In the genomic region with DNA sequence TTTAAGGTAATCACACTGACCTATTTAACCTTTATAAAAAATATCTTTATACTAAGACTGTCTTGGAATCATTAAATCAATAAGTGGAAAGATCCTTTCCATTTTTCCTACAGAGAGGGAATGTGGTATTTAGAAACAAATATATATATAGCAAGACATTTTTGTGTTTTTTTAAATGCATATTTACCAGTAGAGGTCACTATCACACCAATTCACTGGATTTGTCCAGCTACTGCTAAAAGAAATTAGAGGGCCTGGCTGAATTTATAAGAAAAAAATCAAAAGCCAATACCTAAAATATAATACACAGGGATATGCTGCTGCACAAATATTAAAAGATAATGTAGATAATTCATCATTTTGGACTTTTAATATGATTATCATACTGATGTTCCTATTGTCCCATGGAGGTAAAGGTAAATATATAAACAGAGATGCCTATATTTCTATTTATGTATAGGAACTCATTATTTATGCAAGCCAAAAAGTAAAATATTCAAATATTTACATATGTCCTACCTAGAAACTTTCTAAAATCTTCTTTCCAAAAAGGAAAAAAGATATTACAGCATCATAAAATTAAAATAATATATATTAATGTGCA, we compare ENCODE assay signal across 8 cellular contexts.
DNase-seq lines count a peak whose midpoint lies in the region; ATAC-seq, FAIRE-seq and TF ChIP-seq lines count a peak whose summit lies in the region.

No MANE protein-coding gene starts in this region.

- H3K36me3 ChIP-seq in KMS-11 (ENCODE audit: insufficient read depth) (no peaks in the 10 kb centered on the region), adipocyte (ENCODE audit: control insufficient read depth, insufficient read depth, low read length, severe bottlenecking) (no peaks in the 10 kb centered on the region)

- H3K27ac Mint-ChIP-seq in CD14-positive monocyte: no peak overlapping the region

- no peaks in the 10 kb centered on the region for H3K36me3 Mint-ChIP-seq in CD14-positive monocyte

- H3K27me3 ChIP-seq in KMS-11 (ENCODE audit: insufficient read depth, low read depth) (no peaks in the 10 kb centered on the region), adipocyte (replicated peaks; ENCODE audit: control insufficient read depth, insufficient read depth, low read length) (no peaks in the 10 kb centered on the region)

- peaks cover 0 to 5% (median 0%) of the 10 kb centered on the region in 7 donors for H3K9me3 Mint-ChIP-seq in CD14-positive monocyte

- ATAC-seq in GM19452 (IDR thresholded peaks at IDR 0.05; ENCODE audit: unreplicated experiment): no peak

- DNase-seq in EL (peak; percentile 55), adipocyte (ENCODE audit: low read depth) (peak; percentile 87), NCI-H524 treated with DMSO at 0.1 percent for 48 hours (lab: John Stamatoyannopoulos, UW) (no peak), CD14-positive monocyte (ENCODE audit: low spot score) (no peak), middle frontal gyrus (ENCODE audit: extremely low spot score, low spot score) (no peak)

- H4K20me1 ChIP-seq in KMS-11 (ENCODE audit: insufficient read depth): no peaks in the 10 kb centered on the region

- no peak overlapping the region for H3K4me3 Mint-ChIP-seq in CD14-positive monocyte

- peaks cover 0 to 2% (median 2%) of the 10 kb centered on the region in 3 donors for H3K27me3 Mint-ChIP-seq in CD14-positive monocyte (ENCODE audit: low read depth in 3 of 3)

- H3K4me1 ChIP-seq in KMS-11 (ENCODE audit: low read depth, poor library complexity, severe bottlenecking) (no peaks in the 10 kb centered on the region), adipocyte (ENCODE audit: control insufficient read depth, insufficient read depth, low read length) (no peaks in the 10 kb centered on the region)

- peaks cover 10% of the 10 kb centered on the region for H3K9me3 ChIP-seq in adipocyte (ENCODE audit: control insufficient read depth, low read length)

- intact Hi-C loops in CD14-positive monocyte (cut with micrococcal nuclease): no loop called here

- H3K9ac ChIP-seq in KMS-11 (no peak overlapping the region), adipocyte (ENCODE audit: low read length) (no peak overlapping the region)

- H3K4me1 Mint-ChIP-seq in CD14-positive monocyte: no peaks in the 10 kb centered on the region

- peak; percentile 67 for TF ChIP-seq CTCF in KMS-11 (conservative IDR thresholded peaks at IDR 0.05; ENCODE audit: low read depth, low read length)
- no peak for TF ChIP-seq CTCF in CD14-positive monocyte (IDR thresholded peaks at IDR 0.05)

- H3K4me2 ChIP-seq in KMS-11: no peak overlapping the region

- H3K79me2 ChIP-seq in KMS-11 (ENCODE audit: insufficient read depth, low read depth): no peaks in the 10 kb centered on the region

- H3K27ac ChIP-seq in KMS-11: no peak overlapping the region

- H3K4me3 ChIP-seq in KMS-11 (IDR thresholded peaks at IDR 0.05; ENCODE audit: insufficient read depth, low read depth, low read length) (no peak overlapping the region), adipocyte (ENCODE audit: low read length) (no peak overlapping the region)

- FAIRE-seq in islet of Langerhans (lab: Jason Lieb, UNC): peak; percentile 97

- H2AFZ ChIP-seq in KMS-11 (ENCODE audit: low read depth): no peak overlapping the region

Comparison
In these comparisons a context has a peak if more than half of its experiments do, and no peak if none do; other contexts are left out.
1. DNase-seq: peak in EL (single experiment) and adipocyte (single experiment); none in NCI-H524 treated with DMSO at 0.1 percent for 48 hours (single experiment), CD14-positive monocyte (single experiment) and middle frontal gyrus (single experiment).